ENCODE assay signal across 14 cellular contexts in the genomic region with DNA sequence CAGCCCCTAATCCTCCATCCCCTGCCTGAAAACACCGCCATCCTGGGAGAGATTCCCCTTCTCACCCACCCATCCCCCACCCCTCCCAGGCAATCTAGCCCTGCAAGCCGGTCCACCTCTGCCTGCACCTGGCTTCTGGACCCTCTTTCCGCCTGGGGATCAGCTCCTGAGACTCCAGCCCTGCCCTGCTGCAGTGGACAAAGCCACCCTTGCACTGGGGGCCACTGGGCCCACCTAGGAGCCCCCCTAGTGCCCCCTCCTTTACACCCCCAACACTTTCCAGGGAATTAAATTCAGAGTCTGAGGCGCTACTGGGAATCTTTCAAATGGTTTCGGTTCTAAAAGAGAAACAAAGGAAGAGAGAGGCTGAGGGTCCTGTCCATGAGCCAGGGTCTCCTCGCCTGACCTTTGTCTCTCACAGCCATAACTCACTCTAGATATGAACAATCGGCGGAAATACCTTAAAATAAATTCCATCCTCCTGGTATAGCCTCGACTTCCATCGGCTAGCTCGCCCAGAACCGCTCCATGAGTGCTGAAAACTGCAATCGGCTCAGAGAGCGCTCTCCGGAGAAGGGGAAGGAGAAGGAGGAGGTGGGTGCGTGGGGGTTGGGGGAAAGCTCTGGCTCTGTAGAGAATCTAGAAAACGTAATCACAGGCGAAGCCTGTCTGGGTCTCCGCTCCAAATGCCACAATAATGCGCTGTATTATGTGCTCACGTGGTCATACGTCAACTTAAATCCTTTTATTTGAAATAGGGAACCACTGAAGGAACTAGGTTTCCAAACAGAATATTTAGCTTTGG. TPM values are rescaled to one million over a fixed set of nuclear protein-coding genes. Genes with fewer than 3 reads are reported as not detected.
DNase-seq lines count a peak whose midpoint lies in the region; ATAC-seq, FAIRE-seq and TF ChIP-seq lines count a peak whose summit lies in the region.
"Had no signal": no experiment of that assay in that cellular context is flagged by ENCODE, and none has a peak within 500 bp of the region (broad histone marks: within the 10 kb centered on the region; RNA-seq: fewer than 3 reads in every experiment).

No MANE protein-coding gene starts in this region.

- H4K91ac ChIP-seq in IMR-90 (ENCODE audit: insufficient read depth, low read depth, low read length) = peak overlapping the region; percentile 83

- 3% methylated on average over 6 of the region's 22 CpGs; no CpG with 5 or more reads in 1 of the 2 experiments for WGBS in IMR-90 (ENCODE audit: extremely low coverage in 2 of 2, insufficient read length in 1 of 2), 2 experiments

- H4K5ac ChIP-seq in IMR-90 (ENCODE audit: low read depth, low read length) = peak overlapping the region; percentile 54

- H2AFZ ChIP-seq in IMR-90 (replicated peaks; ENCODE audit: low read length, poor library complexity) = peak overlapping the region; percentile 53

- ATAC-seq in IMR-90 (ENCODE audit: low read depth) = peak; percentile 54
- peak; percentile 3 for ATAC-seq in left lung
- ATAC-seq: CD8-positive, alpha-beta T cell had no signal

- H3K9ac ChIP-seq in IMR-90 (ENCODE audit: low read depth, low read length) = peak overlapping the region; percentile 96
- H3K9ac ChIP-seq in stomach smooth muscle (ENCODE audit: low read length in 2 of 2) = peak overlapping the region; percentile 91 to 96

- in situ Hi-C loops in IMR-90 (cut with MboI; ENCODE audit: low sequenced_read_pairs) = no loop called here

- H3K27me3 ChIP-seq in IMR-90 (ENCODE audit: control insufficient read depth, insufficient read depth, low read length) = no peaks in the 10 kb centered on the region
- peaks cover 6 to 85% of the 10 kb centered on the region in 2 donors for H3K27me3 ChIP-seq in left lung
- H3K27me3 ChIP-seq in stomach smooth muscle (ENCODE audit: control insufficient read depth in 1 of 2, insufficient read depth in 2 of 2, low read length in 2 of 2) = no peaks in the 10 kb centered on the region

- H4K20me1 ChIP-seq in IMR-90 (ENCODE audit: insufficient read depth, low read length) = peaks cover 10% of the 10 kb centered on the region

- DNase-seq in IMR-90 (peak; percentile 97), coronary artery (ENCODE audit: low spot score) (peak; percentile 58), left lung (no peak), GM12891 (ENCODE audit: insufficient read length, low spot score) (no peak), GM10248 (ENCODE audit: extremely low spot score) (no peak), NCI-H446 treated with DMSO at 0.1 percent for 48 hours (lab: John Stamatoyannopoulos, UW) (no peak), KG1 (lab: John Stamatoyannopoulos, UW) (no peak)
- DNase-seq: activated CD4-positive, alpha-beta T cell treated with anti-CD3 and anti-CD28 coated beads, Interleukin-2, amount 50 U/mL, for 4 hours; endodermal cell; NCI-H187 treated with DMSO at 0.1 percent for 48 hours; T-helper 1 cell had no signal

- FAIRE-seq in GM12891 (lab: Jason Lieb, UNC) = no peak
- FAIRE-seq: H54 had no signal

- peaks cover 7% of the 10 kb centered on the region; the same call in 1 of the 2 replicates for H3K9me1 ChIP-seq in IMR-90 (ENCODE audit: insufficient read depth, low read length)

- no peak for TF ChIP-seq CTCF in IMR-90 (conservative IDR thresholded peaks at IDR 0.05; ENCODE audit: low read depth, low read length)
- no peak for TF ChIP-seq CTCF in coronary artery (IDR thresholded peaks at IDR 0.05)
- TF ChIP-seq CTCF in left lung (IDR thresholded peaks at IDR 0.05) = no peak
- TF ChIP-seq CTCF in GM10248 (IDR thresholded peaks at IDR 0.05; ENCODE audit: control extremely low read depth, extremely low read depth, low read depth, missing control alignments) = no peak

- H3K27ac ChIP-seq in IMR-90 (ENCODE audit: insufficient read depth, low read length) (peak overlapping the region; percentile 89), coronary artery (peak overlapping the region in 1 of 2 donors; percentile 46), left lung (peak overlapping the region; percentile 73 to 86), stomach smooth muscle (ENCODE audit: low read length) (peak overlapping the region; percentile 98)

- peak overlapping the region; percentile 97 for H3K18ac ChIP-seq in IMR-90 (ENCODE audit: low read depth, low read length)

- H2BK120ac ChIP-seq in IMR-90 (ENCODE audit: low read depth, low read length) = peak overlapping the region; percentile 73

- peak overlapping the region; percentile 87 for H3K4ac ChIP-seq in IMR-90 (ENCODE audit: low read depth, low read length)

- peak overlapping the region; percentile 80 for H2BK5ac ChIP-seq in IMR-90 (ENCODE audit: low read depth, low read length, poor library complexity, severe bottlenecking)

- H2BK20ac ChIP-seq in IMR-90 (ENCODE audit: low read depth, low read length) = peak overlapping the region; percentile 52; the same call in 1 of the 2 replicates

- TF ChIP-seq RAD21 in IMR-90 (IDR thresholded peaks at IDR 0.05; ENCODE audit: low read length) = no peak

- H2BK15ac ChIP-seq in IMR-90 (ENCODE audit: low read depth, low read length) = peak overlapping the region; percentile 58; the same call in 1 of the 3 replicates

- H3K4me3 ChIP-seq in IMR-90 (ENCODE audit: insufficient read depth, low read depth, low read length) (peak overlapping the region; percentile 71), coronary artery (peak overlapping the region; percentile 57), left lung (peak overlapping the region; percentile 33 to 41), stomach smooth muscle (ENCODE audit: low read length in 2 of 2) (peak overlapping the region; percentile 77 to 93)

- CTCF ChIA-PET in IMR-90 (lab: Yijun Ruan, JAX) (interaction anchor here (0.7 kb wide), 1 partner anchor 33 kb away, joined by 3 read pairs; no protein-coding TSS in a partner anchor), GM10248 (lab: Yijun Ruan, JAX) (no interaction called here)

- dilution Hi-C loops in IMR-90 (cut with HindIII; ENCODE audit: low sequenced_read_pairs, unreplicated experiment) = no loop called here

- peak overlapping the region; percentile 72 for H3K14ac ChIP-seq in IMR-90 (replicated peaks; ENCODE audit: low read depth, low read length)

- peak overlapping the region; percentile 83 for H2AK9ac ChIP-seq in IMR-90 (replicated peaks; ENCODE audit: low read depth, low read length, poor library complexity)

- intact Hi-C loops in IMR-90 (cut with micrococcal nuclease) = no loop called here
- intact Hi-C loops in left lung (cut with DNase I) = no loop called here

- H3K23ac ChIP-seq in IMR-90 (ENCODE audit: low read depth, low read length) = peak overlapping the region; percentile 95

- TF ChIP-seq POLR2A in IMR-90 (IDR thresholded peaks at IDR 0.05; ENCODE audit: low read depth, low read length) (peak; percentile 81), GM12891 (IDR thresholded peaks at IDR 0.05; ENCODE audit: low read depth, low read length) (no peak)

- H3K4me1 ChIP-seq in IMR-90 (ENCODE audit: control insufficient read depth, insufficient read depth, low read length) = peaks cover 23% of the 10 kb centered on the region
- H3K4me1 ChIP-seq in left lung = peaks cover 6 to 8% of the 10 kb centered on the region in 2 donors
- peaks cover 41% of the 10 kb centered on the region for H3K4me1 ChIP-seq in stomach smooth muscle (ENCODE audit: control insufficient read depth, insufficient read depth, low read length)

- H3K4me2 ChIP-seq in IMR-90 (ENCODE audit: low read depth, low read length) = peak overlapping the region; percentile 78

- H2AK5ac ChIP-seq in IMR-90 (ENCODE audit: low read depth, low read length) = peak overlapping the region; percentile 92

- POLR2A ChIA-PET in IMR-90 (lab: Charles Lee; ENCODE audit: unreplicated experiment) = interaction anchor here (0.6 to 0.7 kb wide), 2 partner anchors 17 to 413 kb away, joined by 3 read pairs; no protein-coding TSS in a partner anchor
- POLR2A ChIA-PET in GM10248 (lab: Yijun Ruan, JAX) = no interaction called here

- no peaks in the 10 kb centered on the region for H3K9me3 ChIP-seq in IMR-90 (ENCODE audit: control insufficient read depth, insufficient read depth, low read length)
- H3K9me3 ChIP-seq in left lung = no peaks in the 10 kb centered on the region
- no peaks in the 10 kb centered on the region for H3K9me3 ChIP-seq in stomach smooth muscle (ENCODE audit: control insufficient read depth in 2 of 2, low read length in 2 of 2)

- peak overlapping the region; percentile 91 for H3K56ac ChIP-seq in IMR-90 (ENCODE audit: extremely low read depth, insufficient read depth, low read length)

- H4K8ac ChIP-seq in IMR-90 (ENCODE audit: low read depth in 2 of 2, low read length in 2 of 2) = peak overlapping the region; percentile 37 to 64

- H3K36me3 ChIP-seq in IMR-90 (ENCODE audit: control insufficient read depth, insufficient read depth, low read length) (peaks cover 9% of the 10 kb centered on the region; the same call in 1 of the 2 replicates), left lung (no peaks in the 10 kb centered on the region), stomach smooth muscle (ENCODE audit: control insufficient read depth in 2 of 2, insufficient read depth in 2 of 2, low read length in 2 of 2) (peaks cover 0 to 3% of the 10 kb centered on the region in 2 donors)

- H3K79me1 ChIP-seq in IMR-90 (ENCODE audit: low read depth in 1 of 2, low read length in 2 of 2) = peaks cover 0 to 38% of the 10 kb centered on the region in 2 experiments; a peak in 2 of 4 replicates

- no TSS peak for BruUV-seq in IMR-90 (replicated peaks; lab: Mats Ljungman, UMichigan)

RNA-seq across cellular contexts. Expression of a gene that starts 12.7 kb away (rescaled TPM):
- total RNA-seq in IMR-90 (2012; rRNA removed) (0.36 and 1.1 TPM in 2 replicates), left lung (1 to 10 TPM; 3.4 to 7.6 TPM)
- 7.2 and 8.0 TPM in 2 replicates for polyA plus RNA-seq in IMR-90 (2012; rRNA removed)
- polyA plus RNA-seq in IMR-90 (2012; cell fraction: cytosol; rRNA removed) = 4.3 and 5.1 TPM in 2 replicates
- polyA plus RNA-seq in IMR-90 (2012; cell fraction: nucleus; rRNA removed; ENCODE audit: low replicate concordance) = 4.5 and 16.6 TPM in 2 replicates
- not detected for polyA plus RNA-seq in GM12891 (2012; ENCODE audit: low read depth, missing spikeins)
- total RNA-seq: endodermal cell had no signal

RNA-seq across cellular contexts. Expression of a gene that starts 15.4 kb away (rescaled TPM):
- total RNA-seq in IMR-90 (2012; rRNA removed) = 1.6 and 1.7 TPM in 2 replicates
- 2.4 and 3.9 TPM in 2 replicates for polyA plus RNA-seq in IMR-90 (2012; rRNA removed)
- 0.93 and 1.8 TPM in 2 replicates for polyA plus RNA-seq in IMR-90 (2012; cell fraction: cytosol; rRNA removed)
- polyA plus RNA-seq in IMR-90 (2012; cell fraction: nucleus; rRNA removed; ENCODE audit: low replicate concordance) = 5.2 and 14.9 TPM in 2 replicates
- 1 to 10 TPM in 1 of 2 donors, under 1 TPM in 1; 0.61 to 1.4 TPM for total RNA-seq in left lung
- not detected for polyA plus RNA-seq in GM12891 (2012; ENCODE audit: low read depth, missing spikeins)
- total RNA-seq: CD8-positive, alpha-beta T cell; endodermal cell had no signal

RNA-seq across cellular contexts. Expression of a gene that starts 22.1 kb away (rescaled TPM):
- total RNA-seq in IMR-90 (2012; rRNA removed) (0.54 and 0.83 TPM in 2 replicates), left lung (under 1 TPM; 0.50 to 0.60 TPM)
- polyA plus RNA-seq in IMR-90 (2012; rRNA removed) = 1.7 and 1.8 TPM in 2 replicates
- polyA plus RNA-seq in IMR-90 (2012; cell fraction: cytosol; rRNA removed) = 0.34 and 0.97 TPM in 2 replicates
- polyA plus RNA-seq in IMR-90 (2012; cell fraction: nucleus; rRNA removed; ENCODE audit: low replicate concordance) = 1.5 and 1.9 TPM in 2 replicates
- polyA plus RNA-seq in GM12891 (2012; ENCODE audit: low read depth, missing spikeins) = 0.05 TPM
- total RNA-seq: endodermal cell had no signal

RNA-seq across cellular contexts. Expression of a gene that starts 25.6 kb away (rescaled TPM):
- total RNA-seq in IMR-90 (2012; rRNA removed) = 19.9 and 23.9 TPM in 2 replicates
- 28.1 and 29.4 TPM in 2 replicates for polyA plus RNA-seq in IMR-90 (2012; rRNA removed)
- 27.6 and 56.3 TPM in 2 replicates for polyA plus RNA-seq in IMR-90 (2012; cell fraction: cytosol; rRNA removed)
- 34.9 and 41.0 TPM in 2 replicates for polyA plus RNA-seq in IMR-90 (2012; cell fraction: nucleus; rRNA removed; ENCODE audit: low replicate concordance)
- 10 to 100 TPM; 16.1 to 21.6 TPM for total RNA-seq in left lung
- not detected for polyA plus RNA-seq in GM12891 (2012; ENCODE audit: low read depth, missing spikeins)
- total RNA-seq: endodermal cell had no signal

RNA-seq across cellular contexts. Expression of a gene that starts 29.7 kb away (rescaled TPM):
- total RNA-seq in IMR-90 (2012; rRNA removed) (1.4 and 1.7 TPM in 2 replicates), left lung (1 to 10 TPM; 3.5 to 5.0 TPM)
- polyA plus RNA-seq in IMR-90 (2012; rRNA removed) = 1.8 and 2.1 TPM in 2 replicates
- polyA plus RNA-seq in IMR-90 (2012; cell fraction: cytosol; rRNA removed) = 0.50 and 1.7 TPM in 2 replicates
- polyA plus RNA-seq in IMR-90 (2012; cell fraction: nucleus; rRNA removed; ENCODE audit: low replicate concordance) = 3.9 and 5.3 TPM in 2 replicates
- not detected for polyA plus RNA-seq in GM12891 (2012; ENCODE audit: low read depth, missing spikeins)
- total RNA-seq: CD8-positive, alpha-beta T cell; endodermal cell had no signal

Comparison
In these comparisons a context has a peak if more than half of its experiments do, and no peak if none do; other contexts are left out.
1. DNase-seq: peak in IMR-90 (single experiment) and coronary artery (single experiment); none in left lung (0 of 2), GM12891 (single experiment), GM10248 (single experiment), NCI-H446 treated with DMSO at 0.1 percent for 48 hours (single experiment) and KG1 (single experiment).
2. Peak in every context shown above with its lines, with median percentiles within 50 percentile points of each other: H3K4me3 ChIP-seq.